ENCODE assay signal across 1 cellular context in genomic region chr2:21728133-21728532, GRCh38.
TF ChIP-seq lines count a peak whose summit lies in the region.

No MANE protein-coding gene starts in this region.

TF ChIP-seq in GM23338, 12 proteins besides CTCF, POLR2A, EP300 and RAD21 (continued from another document):
- TF ChIP-seq REST (IDR thresholded peaks at IDR 0.05; ENCODE audit: unreplicated experiment) (no peak), ZNF462 (CRISPR knock-in tag; IDR thresholded peaks at IDR 0.05) (no peak), JUNB (IDR thresholded peaks at IDR 0.05; ENCODE audit: unreplicated experiment) (no peak)
